In genomic region chr1:10745886-10746455, GRCh38 we compare ENCODE assay signal across 1 cellular context.
TF ChIP-seq lines count a peak whose summit lies in the region.

No MANE protein-coding gene starts in this region.

TF ChIP-seq in WTC11, 78 proteins besides CTCF, POLR2A, EP300 and RAD21 (continued from another document):
- TF ChIP-seq ZBTB43 (CRISPR knock-in tag; IDR thresholded peaks at IDR 0.05) (no peak), JAZF1 (CRISPR knock-in tag; IDR thresholded peaks at IDR 0.05) (no peak), IRF2 (CRISPR knock-in tag; IDR thresholded peaks at IDR 0.05; ENCODE audit: borderline replicate concordance, low read depth) (no peak), HMGA2 (CRISPR knock-in tag; IDR thresholded peaks at IDR 0.05) (no peak), ZNF423 (CRISPR knock-in tag; IDR thresholded peaks at IDR 0.05) (no peak), ZNF219 (CRISPR knock-in tag; IDR thresholded peaks at IDR 0.05; ENCODE audit: borderline replicate concordance) (no peak), ZNF425 (CRISPR knock-in tag; conservative IDR thresholded peaks at IDR 0.05) (no peak)
